In the genomic region with DNA sequence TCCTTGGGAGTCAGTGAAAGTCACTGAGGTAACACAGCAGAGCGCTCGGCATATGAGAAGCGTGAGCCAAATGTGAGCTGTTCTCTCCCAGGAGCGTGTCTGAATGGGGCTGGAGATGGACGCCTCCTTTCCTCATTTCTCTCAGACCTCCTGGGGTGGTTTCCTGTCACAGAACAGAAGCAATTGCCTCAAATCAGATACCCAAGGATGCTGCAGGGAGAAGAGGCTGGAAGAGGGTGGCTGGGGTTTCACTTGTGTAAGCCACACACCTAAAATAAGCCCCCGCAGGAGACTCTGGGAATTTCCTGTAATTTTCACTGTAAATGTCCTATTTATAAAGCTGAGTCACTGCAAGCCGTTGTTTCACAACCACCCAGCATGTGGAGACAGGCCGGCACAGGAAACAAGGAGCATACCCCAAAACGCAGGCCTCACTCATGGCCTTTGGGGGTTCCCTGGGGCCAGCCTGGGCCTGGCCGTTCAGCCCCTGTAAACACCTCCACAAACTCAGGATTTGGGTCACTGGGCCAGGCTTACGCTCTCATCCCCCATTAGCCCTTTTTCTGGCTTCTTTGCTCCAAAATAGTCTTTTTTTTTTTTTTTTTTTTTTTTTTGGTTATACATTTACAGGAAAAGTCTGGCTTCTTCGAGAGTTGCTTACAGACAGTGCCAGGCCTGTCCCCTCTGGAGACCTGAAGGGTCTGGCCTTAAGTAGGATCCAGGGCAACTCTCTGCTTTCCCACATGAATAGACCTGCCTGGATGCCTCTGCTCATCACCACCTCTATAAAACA, we compare ENCODE assay signal across 9 cellular contexts. TPM values are rescaled to one million over a fixed set of nuclear protein-coding genes. Genes with fewer than 3 reads are reported as not detected.
DNase-seq lines count a peak whose midpoint lies in the region; TF ChIP-seq lines count a peak whose summit lies in the region.
"Had no signal": no experiment of that assay in that cellular context is flagged by ENCODE, and none has a peak within 500 bp of the region (broad histone marks: within the 10 kb centered on the region; RNA-seq: fewer than 3 reads in every experiment).

No MANE protein-coding gene starts in this region.

- H3K4me3 ChIP-seq in SU-DHL-6 (ENCODE audit: insufficient read depth, low read length, poor library complexity, severe bottlenecking) (no peak overlapping the region), mammary epithelial cell (replicated peaks in 1 of 3; ENCODE audit: insufficient read depth in 1 of 3, low read depth in 2 of 3, low read length in 3 of 3) (no peak overlapping the region), kidney epithelial cell (ENCODE audit: low read depth, low read length) (no peak overlapping the region)

- H3K4me2 ChIP-seq in SU-DHL-6 (ENCODE audit: low read depth, low read length, poor library complexity, severe bottlenecking), result peak overlapping the region; percentile 65
- H3K4me2 ChIP-seq in mammary epithelial cell (ENCODE audit: insufficient read depth, low read depth, low read length), result peak overlapping the region; percentile 55

- CTCF ChIA-PET in mammary epithelial cell (lab: Charles Lee; ENCODE audit: low non-redundant PET), result interaction anchor here (0.9 kb wide), 1 partner anchor 22 kb away, joined by 8 read pairs; no protein-coding TSS in a partner anchor

- H3K9me3 ChIP-seq in SU-DHL-6 (ENCODE audit: insufficient read depth, low read length), result no peaks in the 10 kb centered on the region
- no peaks in the 10 kb centered on the region for H3K9me3 ChIP-seq in mammary epithelial cell (replicated peaks; ENCODE audit: insufficient read depth, low read length)

- dilution Hi-C loops in mammary epithelial cell (cut with HindIII; ENCODE audit: low sequenced_read_pairs), result no loop called here

- BruUV-seq in mammary epithelial cell (replicated peaks; lab: Mats Ljungman, UMichigan), result TSS peak; percentile 47

- peaks cover 34% of the 10 kb centered on the region for H3K4me1 ChIP-seq in mammary epithelial cell (ENCODE audit: insufficient read depth, low read length)

- no peaks in the 10 kb centered on the region for H3K79me2 ChIP-seq in SU-DHL-6 (ENCODE audit: insufficient read depth, low read length)
- H3K79me2 ChIP-seq in mammary epithelial cell (ENCODE audit: insufficient read depth, low read length), result no peaks in the 10 kb centered on the region

- no peaks in the 10 kb centered on the region for H4K20me1 ChIP-seq in SU-DHL-6 (ENCODE audit: low read depth, low read length)
- H4K20me1 ChIP-seq in mammary epithelial cell (ENCODE audit: insufficient read depth, low read length), result no peaks in the 10 kb centered on the region

- no peaks in the 10 kb centered on the region for H3K36me3 ChIP-seq in SU-DHL-6 (ENCODE audit: low read length)
- H3K36me3 ChIP-seq in mammary epithelial cell (ENCODE audit: insufficient read depth, low read length), result no peaks in the 10 kb centered on the region
- no peaks in the 10 kb centered on the region for H3K36me3 ChIP-seq in kidney epithelial cell (ENCODE audit: control insufficient read depth, insufficient read depth, low read length)

- peak overlapping the region; percentile 87 for H3K27ac ChIP-seq in SU-DHL-6 (ENCODE audit: low read depth, low read length)
- peak overlapping the region; percentile 84 for H3K27ac ChIP-seq in mammary epithelial cell (ENCODE audit: insufficient read depth, low read depth, low read length)
- H3K27ac ChIP-seq: 22Rv1 had no signal

- in situ Hi-C loops in mammary epithelial cell (cut with MboI; ENCODE audit: low sequenced_read_pairs in 2 of 2), result no loop called here

- H3K27me3 ChIP-seq in SU-DHL-6 (ENCODE audit: low read length), result no peaks in the 10 kb centered on the region
- no peaks in the 10 kb centered on the region for H3K27me3 ChIP-seq in mammary epithelial cell (ENCODE audit: insufficient read depth, low read length)
- no peaks in the 10 kb centered on the region for H3K27me3 ChIP-seq in kidney epithelial cell (ENCODE audit: control insufficient read depth, insufficient read depth, low read length)

- 0 out of 2 replicates have a peak, but pooled peaks cover 12% of the 10 kb centered on the region for H3F3A ChIP-seq in SU-DHL-6 (ENCODE audit: insufficient read depth)

- WGBS in mammary epithelial cell (ENCODE audit: low coverage, missing lambda C conversion rate), result 2% methylated on average over 12 of the region's 12 CpGs

- peak overlapping the region; percentile 58 for H3K9ac ChIP-seq in SU-DHL-6 (ENCODE audit: low read length)
- peak overlapping the region; percentile 63 for H3K9ac ChIP-seq in mammary epithelial cell (ENCODE audit: insufficient read depth, low read length)

- intact Hi-C loops in mammary epithelial cell (cut with micrococcal nuclease), result loop anchor here (1.0 to 2.0 kb wide), 4 partner anchors 23 to 198 kb away; a partner anchor contains a TSS

- TF ChIP-seq CTCF in SU-DHL-6 (IDR thresholded peaks at IDR 0.05; ENCODE audit: insufficient read depth, low read length, poor library complexity, severe bottlenecking), result no peak
- peak in 1 of 2 donors; percentile 20 for TF ChIP-seq CTCF in mammary epithelial cell (conservative IDR thresholded peaks at IDR 0.05 in 1 of 2, IDR thresholded peaks at IDR 0.05 in 1 of 2; ENCODE audit: extremely low read depth in 1 of 2, insufficient read depth in 1 of 2, low read depth in 1 of 2, low read length in 2 of 2)
- TF ChIP-seq CTCF in kidney epithelial cell (IDR thresholded peaks at IDR 0.05; ENCODE audit: insufficient read depth, low read length, poor library complexity, severe bottlenecking), result no peak

- peak overlapping the region; percentile 89 for H2AFZ ChIP-seq in SU-DHL-6 (ENCODE audit: low read depth, low read length, severe bottlenecking)
- peak overlapping the region; percentile 48 for H2AFZ ChIP-seq in mammary epithelial cell (ENCODE audit: low read depth, low read length)

- no peaks in the 10 kb centered on the region for H3K9me2 ChIP-seq in SU-DHL-6 (replicated peaks; ENCODE audit: insufficient read depth, low read length)

- DNase-seq in DMS53 (lab: John Stamatoyannopoulos, UW), result peak; percentile 62
- no peak for DNase-seq in DMS53 treated with DMSO at 0.1 percent for 48 hours (lab: John Stamatoyannopoulos, UW; ENCODE audit: unreplicated experiment)
- DNase-seq in HT1080 (ENCODE audit: low read depth), result peak; percentile 97
- peak; percentile 99 for DNase-seq in mammary epithelial cell
- peak; percentile 82 for DNase-seq in kidney epithelial cell (ENCODE audit: low read depth)
- DNase-seq in stimulated activated CD4-positive, alpha-beta T cell treated with anti-CD3 and anti-CD28 coated beads, Interleukin-4, amount 100 ng/mL, for 1 hour, result peak; percentile 47
- DNase-seq in ecto neural progenitor cell (ENCODE audit: low spot score), result no peak

RNA-seq across cellular contexts. Expression of a gene that starts 55.3 kb away (rescaled TPM):
- total RNA-seq in HT1080 (2014; rRNA removed; shearing (Covaris generic)), result 3.6 and 4.2 TPM in 2 replicates
- polyA plus RNA-seq in HT1080 (2015; cell fraction: cytosol; rRNA removed), result 6.6 TPM in 2 replicates
- polyA plus RNA-seq in HT1080 (2015; cell fraction: nucleus; rRNA removed), result 14.8 and 17.6 TPM in 2 replicates
- total RNA-seq in mammary epithelial cell (1 to 10 TPM; 7.5 to 8.1 TPM), kidney epithelial cell (6.3 and 6.6 TPM in 2 replicates)
- polyA plus RNA-seq in mammary epithelial cell, result 3.8 TPM
- 6.6 TPM for polyA minus RNA-seq in mammary epithelial cell

Comparison
In these comparisons a context has a peak if more than half of its experiments do, and no peak if none do; other contexts are left out.
1. DNase-seq: peak in DMS53 (single experiment), HT1080 (single experiment), mammary epithelial cell (single experiment), kidney epithelial cell (single experiment) and stimulated activated CD4-positive, alpha-beta T cell treated with anti-CD3 and anti-CD28 coated beads, Interleukin-4, amount 100 ng/mL, for 1 hour (single experiment); none in DMS53 treated with DMSO at 0.1 percent for 48 hours (single experiment) and ecto neural progenitor cell (single experiment).